Comparison of ENCODE assay signal across 17 cellular contexts in genomic region chr2:148391324-148391723, GRCh38.
DNase-seq lines count a peak whose midpoint lies in the region; ATAC-seq and TF ChIP-seq lines count a peak whose summit lies in the region.
"Had no signal": no experiment of that assay in that cellular context is flagged by ENCODE, and none has a peak within 500 bp of the region (broad histone marks: within the 10 kb centered on the region; RNA-seq: fewer than 3 reads in every experiment).

No MANE protein-coding gene starts in this region.

- no peaks in the 10 kb centered on the region for H3K79me2 ChIP-seq in PC-3 (ENCODE audit: low read length)

- no peaks in the 10 kb centered on the region for H3K9me3 ChIP-seq in PC-3 (ENCODE audit: low read length)

- no peaks in the 10 kb centered on the region for H4K20me1 ChIP-seq in PC-3 (ENCODE audit: low read length)

- no peaks in the 10 kb centered on the region for H3K36me3 ChIP-seq in PC-3 (ENCODE audit: low read depth, low read length)
- H3K36me3 ChIP-seq: sigmoid colon had no signal

- no peak for TF ChIP-seq CTCF in PC-3 (conservative IDR thresholded peaks at IDR 0.05; ENCODE audit: low read depth, low read length)
- no peak for TF ChIP-seq CTCF in epithelial cell of esophagus (IDR thresholded peaks at IDR 0.05; ENCODE audit: insufficient read depth, low read depth, low read length, missing control alignments)

- peak; percentile 37 for ATAC-seq in PC-3
- no peak for ATAC-seq in HG03039 (IDR thresholded peaks at IDR 0.05; ENCODE audit: unreplicated experiment)

- peaks cover 7% of the 10 kb centered on the region; the same call in 1 of the 2 replicates for H3K4me1 ChIP-seq in PC-3 (ENCODE audit: insufficient read depth, low read length)

- no peak overlapping the region for H3K27ac ChIP-seq in PC-3 (ENCODE audit: low read length)
- H3K27ac ChIP-seq: sigmoid colon had no signal

- H3K27me3 ChIP-seq in PC-3 (ENCODE audit: low read length) = no peaks in the 10 kb centered on the region
- H3K27me3 ChIP-seq: sigmoid colon had no signal

- no peak overlapping the region for H2AFZ ChIP-seq in PC-3 (ENCODE audit: low read length)

- no peaks in the 10 kb centered on the region for H3F3A ChIP-seq in PC-3 (ENCODE audit: low read length, unreplicated experiment)

- H3K9me2 ChIP-seq in PC-3 (replicated peaks; ENCODE audit: low read length) = no peaks in the 10 kb centered on the region

- H3K4me3 ChIP-seq in PC-3 (ENCODE audit: low read length) (no peak overlapping the region), epithelial cell of esophagus (ENCODE audit: low read length) (no peak overlapping the region)
- H3K4me3 ChIP-seq: sigmoid colon had no signal

- peak; percentile 55 for DNase-seq in EH (ENCODE audit: low read depth)
- peak; percentile 9 for DNase-seq in PC-3
- peak; percentile 6 for DNase-seq in epithelial cell of esophagus (ENCODE audit: low read depth)
- peak; percentile 19 for DNase-seq in pulmonary artery endothelial cell (ENCODE audit: low read depth, low spot score)
- no peak for DNase-seq in NCI-H446 (lab: John Stamatoyannopoulos, UW)
- DNase-seq in LoVo (ENCODE audit: low spot score) = no peak
- DNase-seq: aorta; cortex of kidney; DMS79; hypothalamus; Karpas-422; left cardiac atrium; NCI-H1436; nucleus accumbens; sigmoid colon; stimulated activated CD4-positive, alpha-beta T cell treated with anti-CD3 and anti-CD28 coated beads, Interleukin-4, amount 100 ng/mL, for 4 hours had no signal

- H3K4me2 ChIP-seq in PC-3 (ENCODE audit: low read length) = no peak overlapping the region

- no TSS peak for BruUV-seq in PC-3 (replicated peaks; lab: Mats Ljungman, UMichigan)

- no peak overlapping the region for H3K9ac ChIP-seq in PC-3 (ENCODE audit: low read length)

- CTCF ChIA-PET in PC-3 (lab: Charles Lee) = no interaction called here

- POLR2A ChIA-PET in PC-3 (lab: Charles Lee; ENCODE audit: unreplicated experiment) = no interaction called here

- intact Hi-C loops in PC-3 (cut with micrococcal nuclease) = no loop called here

Comparison
In these comparisons a context has a peak if more than half of its experiments do, and no peak if none do; other contexts are left out.
1. DNase-seq: peak in EH (single experiment), PC-3 (single experiment), epithelial cell of esophagus (single experiment) and pulmonary artery endothelial cell (single experiment); none in NCI-H446 (0 of 2) and LoVo (single experiment).